ENCODE assay signal across 32 cellular contexts in genomic region chr11:35928688-35929087, GRCh38. TPM values are rescaled to one million over a fixed set of nuclear protein-coding genes. Genes with fewer than 3 reads are reported as not detected.
"Had no signal": no experiment of that assay in that cellular context is flagged by ENCODE, and none has a peak within 500 bp of the region (broad histone marks: within the 10 kb centered on the region; RNA-seq: fewer than 3 reads in every experiment).

No MANE protein-coding gene starts in this region.

- H3K4me1 ChIP-seq: adrenal gland had no signal

- H3K4me3 Mint-ChIP-seq: activated CD4-positive, alpha-beta memory T cell treated with anti-CD3 and anti-CD28 coated beads for 36 hours; activated CD4-positive, alpha-beta T cell treated with anti-CD3 and anti-CD28 coated beads for 36 hours; activated CD4-positive, alpha-beta T cell treated with anti-CD3 and anti-CD28 coated beads, Interleukin-2, amount 10 ng/mL, durations not matched to agents 24 days and 14 days; activated CD8-positive, alpha-beta memory T cell treated with anti-CD3 and anti-CD28 coated beads, Interleukin-2, amount 10 ng/mL, durations not matched to agents 7 days and 5 days; activated CD8-positive, alpha-beta T cell treated with anti-CD3 and anti-CD28 coated beads, Interleukin-2, amount 10 ng/mL, durations not matched to agents 7 days and 5 days; activated naive CD4-positive, alpha-beta T cell treated with anti-CD3 and anti-CD28 coated beads for 36 hours; activated naive CD4-positive, alpha-beta T cell treated with anti-CD3 and anti-CD28 coated beads, Interleukin-2, amount 50 U/mL, for 24 hours; activated naive CD8-positive, alpha-beta T cell treated with anti-CD3 and anti-CD28 coated beads for 36 hours; activated naive CD8-positive, alpha-beta T cell treated with anti-CD3 and anti-CD28 coated beads, Interleukin-2, amount 50 U/mL, for 24 hours; activated T-helper 1 cell treated with anti-CD3 and anti-CD28 coated beads, Interleukin-12 subunit alpha, Interleukin-12 subunit beta, Interleukin-2, Interleukin-4 antibody, amounts not matched to agents 30 ng/mL and 10 ng/mL and 1 ng/mL, durations not matched to agents 14 hours and 24 hours and 36 hours; effector memory CD8-positive, alpha-beta T cell had no signal

- H3K9me3 ChIP-seq: adrenal gland had no signal

- H3K4me3 ChIP-seq: adrenal gland, body of pancreas had no signal

- H3K4me1 Mint-ChIP-seq: activated CD4-positive, alpha-beta T cell treated with anti-CD3 and anti-CD28 coated beads for 36 hours; activated CD4-positive, alpha-beta T cell treated with anti-CD3 and anti-CD28 coated beads, Interleukin-2, amount 10 ng/mL, durations not matched to agents 24 days and 14 days; activated CD8-positive, alpha-beta memory T cell treated with anti-CD3 and anti-CD28 coated beads, Interleukin-2, amount 10 ng/mL, durations not matched to agents 7 days and 5 days; activated naive CD4-positive, alpha-beta T cell treated with anti-CD3 and anti-CD28 coated beads, Interleukin-2, amount 50 U/mL, for 24 hours; activated naive CD8-positive, alpha-beta T cell treated with anti-CD3 and anti-CD28 coated beads, Interleukin-2, amount 50 U/mL, for 24 hours had no signal

- H3K27ac Mint-ChIP-seq: activated CD4-positive, alpha-beta memory T cell treated with anti-CD3 and anti-CD28 coated beads for 36 hours; activated CD4-positive, alpha-beta T cell treated with anti-CD3 and anti-CD28 coated beads for 36 hours; activated CD4-positive, alpha-beta T cell treated with anti-CD3 and anti-CD28 coated beads, Interleukin-2, amount 10 ng/mL, durations not matched to agents 24 days and 14 days; activated CD8-positive, alpha-beta memory T cell treated with anti-CD3 and anti-CD28 coated beads, Interleukin-2, amount 10 ng/mL, durations not matched to agents 7 days and 5 days; activated CD8-positive, alpha-beta T cell treated with anti-CD3 and anti-CD28 coated beads, Interleukin-2, amount 10 ng/mL, durations not matched to agents 7 days and 5 days; activated naive CD4-positive, alpha-beta T cell treated with anti-CD3 and anti-CD28 coated beads for 36 hours; activated naive CD4-positive, alpha-beta T cell treated with anti-CD3 and anti-CD28 coated beads, Interleukin-2, amount 50 U/mL, for 24 hours; activated naive CD8-positive, alpha-beta T cell treated with anti-CD3 and anti-CD28 coated beads for 36 hours; activated naive CD8-positive, alpha-beta T cell treated with anti-CD3 and anti-CD28 coated beads, Interleukin-2, amount 50 U/mL, for 24 hours; activated T-helper 1 cell treated with anti-CD3 and anti-CD28 coated beads, Interleukin-12 subunit alpha, Interleukin-12 subunit beta, Interleukin-2, Interleukin-4 antibody, amounts not matched to agents 30 ng/mL and 10 ng/mL and 1 ng/mL, durations not matched to agents 14 hours and 24 hours and 36 hours; activated T-helper 2 cell treated with anti-CD3 and anti-CD28 coated beads, Interferon-gamma antibody, Interleukin-2, Interleukin-4, amounts not matched to agents 10 μg/mL and 5 μg/mL and 100 μg/mL, durations not matched to agents 14 hours and 24 hours and 36 hours; effector memory CD8-positive, alpha-beta T cell had no signal

- H3K36me3 Mint-ChIP-seq: activated CD4-positive, alpha-beta memory T cell treated with anti-CD3 and anti-CD28 coated beads for 36 hours; activated CD8-positive, alpha-beta memory T cell treated with anti-CD3 and anti-CD28 coated beads, Interleukin-2, amount 10 ng/mL, durations not matched to agents 7 days and 5 days; activated naive CD4-positive, alpha-beta T cell treated with anti-CD3 and anti-CD28 coated beads, Interleukin-2, amount 50 U/mL, for 24 hours; activated naive CD8-positive, alpha-beta T cell treated with anti-CD3 and anti-CD28 coated beads for 36 hours had no signal

- H3K27me3 ChIP-seq: adrenal gland, body of pancreas had no signal

- H3K36me3 ChIP-seq: adrenal gland had no signal

- H3K27ac ChIP-seq: adrenal gland had no signal

- ATAC-seq: activated CD4-positive, alpha-beta T cell treated with anti-CD3 and anti-CD28 coated beads for 36 hours; activated CD8-positive, alpha-beta memory T cell treated with anti-CD3 and anti-CD28 coated beads, Interleukin-2, amount 10 ng/mL, durations not matched to agents 7 days and 5 days; activated CD8-positive, alpha-beta T cell treated with anti-CD3 and anti-CD28 coated beads, Interleukin-2, amount 10 ng/mL, durations not matched to agents 7 days and 5 days; activated naive CD8-positive, alpha-beta T cell treated with anti-CD3 and anti-CD28 coated beads, Interleukin-2, amount 50 U/mL, for 24 hours; body of pancreas; effector memory CD8-positive, alpha-beta T cell had no signal

- DNase-seq: activated CD4-positive, alpha-beta memory T cell treated with anti-CD3 and anti-CD28 coated beads for 36 hours; activated CD4-positive, alpha-beta T cell treated with anti-CD3 and anti-CD28 coated beads for 36 hours; activated CD4-positive, alpha-beta T cell treated with anti-CD3 and anti-CD28 coated beads, Interleukin-2, amount 10 ng/mL, durations not matched to agents 24 days and 14 days; activated CD4-positive, CD25-positive, alpha-beta regulatory T cell; activated CD4-positive, CD25-positive, alpha-beta regulatory T cell treated with anti-CD3 and anti-CD28 coated beads, Interleukin-2, amount 50 U/mL, for 72 hours; activated CD8-positive, alpha-beta memory T cell treated with anti-CD3 and anti-CD28 coated beads, Interleukin-2, amount 10 ng/mL, durations not matched to agents 7 days and 5 days; activated CD8-positive, alpha-beta memory T cell treated with anti-CD3 and anti-CD28 coated beads, Interleukin-2, amount 50 U/mL, for 4 hours; activated CD8-positive, alpha-beta T cell treated with anti-CD3 and anti-CD28 coated beads, Interleukin-2, amount 10 ng/mL, durations not matched to agents 7 days and 5 days; activated effector memory CD4-positive, alpha-beta T cell treated with anti-CD3 and anti-CD28 coated beads, Interleukin-2, amount 50 U/mL, for 16 hours; activated naive CD4-positive, alpha-beta T cell treated with anti-CD3 and anti-CD28 coated beads for 36 hours; activated naive CD8-positive, alpha-beta T cell treated with anti-CD3 and anti-CD28 coated beads for 36 hours; activated naive CD8-positive, alpha-beta T cell treated with anti-CD3 and anti-CD28 coated beads, Interleukin-2, amount 50 U/mL, for 24 hours; activated T-cell treated with anti-CD3 and anti-CD28 coated beads, Interleukin-2, amount 50 U/mL, for 1 hour; activated T-cell treated with anti-CD3 and anti-CD28 coated beads, Interleukin-2, amount 50 U/mL, for 48 hours; adrenal gland; amygdala; aorta; body of pancreas; caudate nucleus; cortex of kidney; dermis blood vessel endothelial cell; effector CD4-positive, alpha-beta T cell; effector memory CD8-positive, alpha-beta T cell; foreskin fibroblast; T1000 had no signal

- H3K9me3 Mint-ChIP-seq: activated CD4-positive, alpha-beta T cell treated with anti-CD3 and anti-CD28 coated beads, Interleukin-2, amount 10 ng/mL, durations not matched to agents 24 days and 14 days; activated naive CD4-positive, alpha-beta T cell treated with anti-CD3 and anti-CD28 coated beads for 36 hours; activated naive CD4-positive, alpha-beta T cell treated with anti-CD3 and anti-CD28 coated beads, Interleukin-2, amount 50 U/mL, for 24 hours; activated naive CD8-positive, alpha-beta T cell treated with anti-CD3 and anti-CD28 coated beads for 36 hours; activated T-helper 1 cell treated with anti-CD3 and anti-CD28 coated beads, Interleukin-12 subunit alpha, Interleukin-12 subunit beta, Interleukin-2, Interleukin-4 antibody, amounts not matched to agents 30 ng/mL and 10 ng/mL and 1 ng/mL, durations not matched to agents 14 hours and 24 hours and 36 hours; activated T-helper 2 cell treated with anti-CD3 and anti-CD28 coated beads, Interferon-gamma antibody, Interleukin-2, Interleukin-4, amounts not matched to agents 10 μg/mL and 5 μg/mL and 100 μg/mL, durations not matched to agents 14 hours and 24 hours and 36 hours; effector memory CD8-positive, alpha-beta T cell had no signal

- FAIRE-seq: colon, endometrium, endothelial cell of umbilical vein, frontal cortex had no signal

RNA-seq across cellular contexts. Expression of gene LDLRAD3, which starts 15.2 kb away (rescaled TPM):
- total RNA-seq: activated CD8-positive, alpha-beta memory T cell treated with anti-CD3 and anti-CD28 coated beads, Interleukin-2, amount 10 ng/mL, durations not matched to agents 7 days and 5 days had no signal
